ENCODE assay signal across 2 cellular contexts in the genomic region with DNA sequence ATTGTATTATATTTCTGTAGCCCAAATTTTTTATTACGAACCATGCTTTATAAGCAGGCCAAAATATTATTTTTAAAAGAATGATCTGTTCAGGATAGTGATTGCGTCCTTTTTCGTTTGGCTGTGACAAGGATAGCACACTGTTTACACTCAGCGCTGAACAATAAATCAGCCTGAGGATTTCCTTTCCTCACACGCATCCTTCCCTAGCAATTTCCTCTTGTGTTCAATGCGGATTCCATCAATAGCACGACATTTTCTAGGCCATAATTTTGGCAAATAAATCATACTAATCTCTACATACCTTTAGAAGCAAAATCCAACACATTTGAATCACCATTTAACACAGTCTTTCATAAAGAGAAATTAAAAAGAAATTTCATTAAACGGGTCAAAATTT.
TF ChIP-seq lines count a peak whose summit lies in the region.

No MANE protein-coding gene starts in this region.

TF ChIP-seq in WTC11, 78 proteins besides CTCF, POLR2A, EP300 and RAD21 (continued from another document):
- TF ChIP-seq, protein P1, sequence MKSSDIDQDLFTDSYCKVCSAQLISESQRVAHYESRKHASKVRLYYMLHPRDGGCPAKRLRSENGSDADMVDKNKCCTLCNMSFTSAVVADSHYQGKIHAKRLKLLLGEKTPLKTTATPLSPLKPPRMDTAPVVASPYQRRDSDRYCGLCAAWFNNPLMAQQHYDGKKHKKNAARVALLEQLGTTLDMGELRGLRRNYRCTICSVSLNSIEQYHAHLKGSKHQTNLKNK (CRISPR knock-in tag; IDR thresholded peaks at IDR 0.05) = no peak
- TF ChIP-seq RELA (CRISPR knock-in tag; IDR thresholded peaks at IDR 0.05; ENCODE audit: borderline replicate concordance) (no peak), ZNF423 (CRISPR knock-in tag; IDR thresholded peaks at IDR 0.05) (no peak), ZNF121 (CRISPR knock-in tag; IDR thresholded peaks at IDR 0.05) (no peak), GTF2I (CRISPR knock-in tag; conservative IDR thresholded peaks at IDR 0.05) (no peak), ETV6 (CRISPR knock-in tag; IDR thresholded peaks at IDR 0.05) (no peak), ZNF396 (CRISPR knock-in tag; IDR thresholded peaks at IDR 0.05; ENCODE audit: borderline replicate concordance) (no peak)
- TF ChIP-seq, protein P2, sequence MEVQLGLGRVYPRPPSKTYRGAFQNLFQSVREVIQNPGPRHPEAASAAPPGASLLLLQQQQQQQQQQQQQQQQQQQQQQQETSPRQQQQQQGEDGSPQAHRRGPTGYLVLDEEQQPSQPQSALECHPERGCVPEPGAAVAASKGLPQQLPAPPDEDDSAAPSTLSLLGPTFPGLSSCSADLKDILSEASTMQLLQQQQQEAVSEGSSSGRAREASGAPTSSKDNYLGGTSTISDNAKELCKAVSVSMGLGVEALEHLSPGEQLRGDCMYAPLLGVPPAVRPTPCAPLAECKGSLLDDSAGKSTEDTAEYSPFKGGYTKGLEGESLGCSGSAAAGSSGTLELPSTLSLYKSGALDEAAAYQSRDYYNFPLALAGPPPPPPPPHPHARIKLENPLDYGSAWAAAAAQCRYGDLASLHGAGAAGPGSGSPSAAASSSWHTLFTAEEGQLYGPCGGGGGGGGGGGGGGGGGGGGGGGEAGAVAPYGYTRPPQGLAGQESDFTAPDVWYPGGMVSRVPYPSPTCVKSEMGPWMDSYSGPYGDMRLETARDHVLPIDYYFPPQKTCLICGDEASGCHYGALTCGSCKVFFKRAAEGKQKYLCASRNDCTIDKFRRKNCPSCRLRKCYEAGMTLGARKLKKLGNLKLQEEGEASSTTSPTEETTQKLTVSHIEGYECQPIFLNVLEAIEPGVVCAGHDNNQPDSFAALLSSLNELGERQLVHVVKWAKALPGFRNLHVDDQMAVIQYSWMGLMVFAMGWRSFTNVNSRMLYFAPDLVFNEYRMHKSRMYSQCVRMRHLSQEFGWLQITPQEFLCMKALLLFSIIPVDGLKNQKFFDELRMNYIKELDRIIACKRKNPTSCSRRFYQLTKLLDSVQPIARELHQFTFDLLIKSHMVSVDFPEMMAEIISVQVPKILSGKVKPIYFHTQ (CRISPR knock-in tag; IDR thresholded peaks at IDR 0.05) = no peak
- TF ChIP-seq, protein P3, sequence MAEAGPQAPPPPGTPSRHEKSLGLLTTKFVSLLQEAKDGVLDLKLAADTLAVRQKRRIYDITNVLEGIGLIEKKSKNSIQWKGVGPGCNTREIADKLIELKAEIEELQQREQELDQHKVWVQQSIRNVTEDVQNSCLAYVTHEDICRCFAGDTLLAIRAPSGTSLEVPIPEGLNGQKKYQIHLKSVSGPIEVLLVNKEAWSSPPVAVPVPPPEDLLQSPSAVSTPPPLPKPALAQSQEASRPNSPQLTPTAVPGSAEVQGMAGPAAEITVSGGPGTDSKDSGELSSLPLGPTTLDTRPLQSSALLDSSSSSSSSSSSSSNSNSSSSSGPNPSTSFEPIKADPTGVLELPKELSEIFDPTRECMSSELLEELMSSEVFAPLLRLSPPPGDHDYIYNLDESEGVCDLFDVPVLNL (CRISPR knock-in tag; IDR thresholded peaks at IDR 0.05; ENCODE audit: borderline replicate concordance, low read depth) = no peak

TF ChIP-seq in endothelial cell of umbilical vein, 7 proteins besides CTCF, POLR2A, EP300 and RAD21 (continued from another document):
- TF ChIP-seq, protein P4, sequence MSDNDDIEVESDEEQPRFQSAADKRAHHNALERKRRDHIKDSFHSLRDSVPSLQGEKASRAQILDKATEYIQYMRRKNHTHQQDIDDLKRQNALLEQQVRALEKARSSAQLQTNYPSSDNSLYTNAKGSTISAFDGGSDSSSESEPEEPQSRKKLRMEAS (IDR thresholded peaks at IDR 0.05; ENCODE audit: insufficient read depth, insufficient read length) = no peak
